In genomic region chr12:3161861-3162260, GRCh38 we compare ENCODE assay signal across 1 cellular context.
TF ChIP-seq lines count a peak whose summit lies in the region.

No MANE protein-coding gene starts in this region.

TF ChIP-seq in GM23338, 12 proteins besides CTCF, POLR2A, EP300 and RAD21 (continued from another document):
- TF ChIP-seq ZNF462 (CRISPR knock-in tag; IDR thresholded peaks at IDR 0.05) = no peak
- TF ChIP-seq ETS1 (IDR thresholded peaks at IDR 0.05) = no peak
- no peak for TF ChIP-seq JUNB (IDR thresholded peaks at IDR 0.05; ENCODE audit: unreplicated experiment)
- no peak for TF ChIP-seq ZNF331 (CRISPR knock-in tag; IDR thresholded peaks at IDR 0.05; ENCODE audit: low read depth)
- TF ChIP-seq POLR2AphosphoS5 (IDR thresholded peaks at IDR 0.05; ENCODE audit: low read depth) = no peak
- TF ChIP-seq STAT1 (IDR thresholded peaks at IDR 0.05; ENCODE audit: unreplicated experiment) = no peak
- TF ChIP-seq CREB1 (CRISPR knock-in tag; IDR thresholded peaks at IDR 0.05; ENCODE audit: low read depth) = no peak
